In genomic region chr19:820212-820611, GRCh38 we compare ENCODE assay signal across 19 cellular contexts. TPM values are rescaled to one million over a fixed set of nuclear protein-coding genes. Genes with fewer than 3 reads are reported as not detected.
"Had no signal": no experiment of that assay in that cellular context is flagged by ENCODE, and none has a peak within 500 bp of the region (broad histone marks: within the 10 kb centered on the region; RNA-seq: fewer than 3 reads in every experiment).

No MANE protein-coding gene starts in this region.

RNA-seq across cellular contexts. Expression of gene PLPPR3, which starts 1.5 kb away (rescaled TPM):
- total RNA-seq: kidney, left colon, mononuclear cell, natural killer cell, right atrium auricular region, right lobe of liver, tibial nerve, vagina had no signal
- polyA plus RNA-seq: heart left ventricle, immature natural killer cell, liver, mammary epithelial cell had no signal

RNA-seq across cellular contexts. Expression of gene AZU1, which starts 7.4 kb away (rescaled TPM):
- total RNA-seq: left colon, mammary epithelial cell, osteoblast, pancreas, pulmonary artery endothelial cell, renal cortical epithelial cell, right atrium auricular region, urinary bladder, vagina had no signal
- polyA plus RNA-seq: immature natural killer cell, mammary epithelial cell had no signal

RNA-seq across cellular contexts. Expression of gene PRTN3, which starts 20.6 kb away (rescaled TPM):
- total RNA-seq: kidney, left colon, lower lobe of right lung, mammary epithelial cell, osteoblast, pulmonary artery endothelial cell, renal cortical epithelial cell, right atrium auricular region, smooth muscle cell, tibial nerve, vagina had no signal
- polyA plus RNA-seq: immature natural killer cell, mammary epithelial cell, smooth muscle cell had no signal

RNA-seq across cellular contexts. Expression of gene ELANE, which starts 31.9 kb away (rescaled TPM):
- total RNA-seq: mammary epithelial cell, pulmonary artery endothelial cell, renal cortical epithelial cell, smooth muscle cell, urinary bladder, vagina had no signal
- polyA plus RNA-seq: immature natural killer cell, mammary epithelial cell, smooth muscle cell had no signal
